22 cellular contexts compared by ENCODE assay signal in genomic region chr4:1836650-1837049, GRCh38.
"Had no signal": no experiment of that assay in that cellular context is flagged by ENCODE, and none has a peak within 500 bp of the region (broad histone marks: within the 10 kb centered on the region; RNA-seq: fewer than 3 reads in every experiment).

No MANE protein-coding gene starts in this region.

- H3K9me3 Mint-ChIP-seq: dendritic cell treated with granulocyte-macrophage colony-stimulating factor and Interleukin-4, amounts not matched to agents 40 ng/mL and 50 ng/mL, for 4 days; effector memory CD8-positive, alpha-beta T cell; endodermal cell had no signal

- H3K4me3 ChIP-seq: colonic mucosa, esophagus squamous epithelium, gastrocnemius medialis, heart right ventricle, left lung, lower lobe of right lung had no signal

- ATAC-seq: effector memory CD8-positive, alpha-beta T cell; esophagus mucosa; gastrocnemius medialis; heart right ventricle; left cardiac atrium; left lung; left ventricle myocardium superior; lower lobe of right lung had no signal

- H3K27me3 ChIP-seq: colonic mucosa, esophagus squamous epithelium, gastrocnemius medialis, heart right ventricle, left lung had no signal

- H3K4me1 Mint-ChIP-seq: endodermal cell had no signal

- H3K4me3 Mint-ChIP-seq: dendritic cell treated with granulocyte-macrophage colony-stimulating factor and Interleukin-4, amounts not matched to agents 40 ng/mL and 50 ng/mL, for 4 days; effector memory CD8-positive, alpha-beta T cell; endodermal cell had no signal

- H3K9me3 ChIP-seq: colonic mucosa, esophagus squamous epithelium, gastrocnemius medialis, heart right ventricle, left lung, lower lobe of right lung had no signal

- H3K27ac Mint-ChIP-seq: dendritic cell treated with granulocyte-macrophage colony-stimulating factor and Interleukin-4, amounts not matched to agents 40 ng/mL and 50 ng/mL, for 4 days; effector memory CD8-positive, alpha-beta T cell; endodermal cell had no signal

- H3K27me3 Mint-ChIP-seq: dendritic cell treated with granulocyte-macrophage colony-stimulating factor and Interleukin-4, amounts not matched to agents 40 ng/mL and 50 ng/mL, for 4 days; effector memory CD8-positive, alpha-beta T cell had no signal

- H3K27ac ChIP-seq: colonic mucosa, epithelial cell of prostate, esophagus squamous epithelium, gastrocnemius medialis, heart right ventricle, left lung, lower lobe of right lung had no signal

- DNase-seq: colonic mucosa; cortex of kidney; effector CD8-positive, alpha-beta T cell; effector memory CD8-positive, alpha-beta T cell; endodermal cell; erythroblast; esophagus squamous epithelium; foreskin fibroblast; foreskin melanocyte; gastrocnemius medialis; glutamatergic neuron; heart right ventricle; hippocampal formation; left cardiac atrium; left lung; left ventricle myocardium superior; lower lobe of right lung; mesendoderm; midbrain had no signal

- H3K4me1 ChIP-seq: colonic mucosa, esophagus squamous epithelium, gastrocnemius medialis, heart right ventricle, left lung had no signal
